20 cellular contexts compared by ENCODE assay signal in the genomic region with DNA sequence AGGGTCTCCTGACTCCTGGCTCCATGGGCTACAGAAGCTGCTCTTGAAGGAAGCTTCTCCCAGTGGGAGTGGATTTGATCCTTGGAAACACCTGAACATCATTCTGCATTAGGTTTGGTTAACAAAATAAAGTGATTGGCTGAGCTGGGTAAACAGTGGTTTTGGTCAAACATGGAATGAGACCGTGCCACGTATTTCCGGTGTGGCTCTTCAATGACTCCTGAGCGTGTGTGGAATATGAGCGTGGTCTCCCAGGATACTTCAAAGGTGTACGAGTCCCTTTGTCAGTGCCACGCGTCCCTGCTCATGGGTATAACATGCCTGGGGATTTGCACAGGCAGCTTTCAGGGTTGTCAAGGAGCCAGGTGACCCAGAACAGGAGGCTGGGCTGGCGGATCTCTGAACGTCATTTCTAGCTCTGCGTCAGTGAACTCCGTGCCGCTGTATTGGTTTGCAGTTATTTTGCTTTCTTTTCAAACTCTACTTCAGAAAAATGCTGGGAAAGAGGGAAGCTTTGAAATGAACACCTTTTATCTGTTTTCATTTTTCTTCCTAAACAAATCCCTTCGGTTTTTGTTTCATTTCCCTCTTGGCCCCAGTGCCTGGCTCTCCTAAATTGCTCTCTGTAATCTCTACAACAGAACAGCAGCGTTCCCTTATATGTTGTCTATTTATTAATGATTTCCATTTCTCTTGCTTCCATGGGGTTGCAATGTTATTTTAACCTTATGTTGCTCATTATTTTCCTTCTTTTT. TPM values are rescaled to one million over a fixed set of nuclear protein-coding genes. Genes with fewer than 3 reads are reported as not detected.
DNase-seq lines count a peak whose midpoint lies in the region; ATAC-seq, FAIRE-seq and TF ChIP-seq lines count a peak whose summit lies in the region.
"Had no signal": no experiment of that assay in that cellular context is flagged by ENCODE, and none has a peak within 500 bp of the region (broad histone marks: within the 10 kb centered on the region; RNA-seq: fewer than 3 reads in every experiment).

No MANE protein-coding gene starts in this region.

- DNase-seq in NCI-H2196 (lab: John Stamatoyannopoulos, UW; ENCODE audit: unreplicated experiment): peak; percentile 3
- no peak for DNase-seq in NCI-H2196 treated with DMSO at 0.1 percent for 48 hours (lab: John Stamatoyannopoulos, UW; ENCODE audit: unreplicated experiment)
- DNase-seq in RWPE2 (ENCODE audit: low spot score): no peak
- no peak for DNase-seq in kidney
- peak; percentile 18 to 33 for DNase-seq in tibial nerve (ENCODE audit: low spot score in 2 of 2)
- DNase-seq in left ventricle myocardium superior: no peak
- DNase-seq: activated CD4-positive, alpha-beta T cell treated with anti-CD3 and anti-CD28 coated beads for 1 hour; activated naive CD4-positive, alpha-beta T cell treated with Interleukin-2 at 50 U/mL for 16 hours; left lung; NCI-H1930; pancreas; spleen; T-helper 2 cell; uterus had no signal

- no peaks in the 10 kb centered on the region for H3K27me3 ChIP-seq in RWPE2 (ENCODE audit: insufficient read depth, poor library complexity, severe bottlenecking)
- no peaks in the 10 kb centered on the region for H3K27me3 ChIP-seq in tibial nerve
- H3K27me3 ChIP-seq: ascending aorta, left lung, pancreas, uterus had no signal

- no peak for FAIRE-seq in kidney (lab: Jason Lieb, UNC)
- FAIRE-seq: GM19239, pancreas had no signal

- H3K27ac ChIP-seq in RWPE2 (ENCODE audit: poor library complexity, severe bottlenecking) (no peak overlapping the region), kidney (ENCODE audit: low read depth in 2 of 2, low read length in 2 of 2) (no peak overlapping the region), tibial nerve (no peak overlapping the region)
- H3K27ac ChIP-seq: ascending aorta, KMS-11, left lung, pancreas, spleen, uterus had no signal

- H3K4me1 ChIP-seq in RWPE2 (ENCODE audit: insufficient read depth, poor library complexity, severe bottlenecking): no peaks in the 10 kb centered on the region
- no peaks in the 10 kb centered on the region for H3K4me1 ChIP-seq in kidney (ENCODE audit: control insufficient read depth in 1 of 2, insufficient read depth in 1 of 2, low read depth in 1 of 2, low read length in 2 of 2)
- H3K4me1 ChIP-seq in tibial nerve: no peaks in the 10 kb centered on the region
- H3K4me1 ChIP-seq: ascending aorta, left lung, pancreas, spleen, uterus had no signal

- H3K9ac ChIP-seq in kidney (ENCODE audit: low read length in 2 of 2): no peak overlapping the region
- H3K9ac ChIP-seq: KMS-11 had no signal

- ATAC-seq in RWPE2 (ENCODE audit: low read depth): peak; percentile 51; the same call in 2 of the 3 replicates
- no peak for ATAC-seq in GM18520 (IDR thresholded peaks at IDR 0.05; ENCODE audit: unreplicated experiment)
- ATAC-seq in left ventricle myocardium superior: no peak
- ATAC-seq in HG03342 (IDR thresholded peaks at IDR 0.05; ENCODE audit: unreplicated experiment): no peak
- ATAC-seq: left lung had no signal

- intact Hi-C loops in kidney (cut with DNase I): no loop called here
- intact Hi-C loops in left ventricle myocardium superior (cut with micrococcal nuclease): no loop called here

- TF ChIP-seq CTCF in RWPE2 (IDR thresholded peaks at IDR 0.05; ENCODE audit: poor library complexity, severe bottlenecking): no peak
- no peak for TF ChIP-seq CTCF in kidney (IDR thresholded peaks at IDR 0.05; ENCODE audit: borderline replicate concordance, extremely low read depth, insufficient read depth)
- no peak for TF ChIP-seq CTCF in tibial nerve (IDR thresholded peaks at IDR 0.05)

- H3K36me3 ChIP-seq in RWPE2 (ENCODE audit: low read depth) (no peaks in the 10 kb centered on the region), kidney (ENCODE audit: control insufficient read depth in 1 of 2, insufficient read depth in 2 of 2, low read length in 2 of 2) (no peaks in the 10 kb centered on the region), tibial nerve (no peaks in the 10 kb centered on the region)
- H3K36me3 ChIP-seq: ascending aorta, left lung, pancreas, spleen, uterus had no signal

- no peak for TF ChIP-seq POLR2A in tibial nerve (IDR thresholded peaks at IDR 0.05)

- H3K4me3 ChIP-seq in RWPE2 (ENCODE audit: severe bottlenecking) (no peak overlapping the region), kidney (ENCODE audit: low read length in 2 of 2) (peak overlapping the region; percentile 46 to 52), tibial nerve (peak overlapping the region in 2 of 4 donors; percentile 3 to 31)
- H3K4me3 ChIP-seq: ascending aorta, left lung, pancreas, spleen, uterus had no signal

- WGBS in tibial nerve, 2 donors: 71 to 76% methylated on average over 15 of the region's 15 CpGs

- TF ChIP-seq EP300 in tibial nerve (IDR thresholded peaks at IDR 0.05): no peak

- H3K9me3 ChIP-seq in RWPE2 (ENCODE audit: severe bottlenecking) (no peaks in the 10 kb centered on the region), kidney (ENCODE audit: control insufficient read depth in 1 of 2, low read length in 2 of 2) (no peaks in the 10 kb centered on the region), tibial nerve (no peaks in the 10 kb centered on the region)
- H3K9me3 ChIP-seq: ascending aorta, left lung, pancreas, spleen, uterus had no signal

RNA-seq across cellular contexts. Expression of a gene that starts 26.3 kb away (rescaled TPM):
- not detected for total RNA-seq in kidney
- polyA plus RNA-seq in kidney (ENCODE audit: insufficient read depth, low read depth, low replicate concordance): not detected
- not detected for total RNA-seq in tibial nerve
- total RNA-seq in left ventricle myocardium superior: not detected
- total RNA-seq: ascending aorta, myocyte, pancreas had no signal

Comparison
In these comparisons a context has a peak if more than half of its experiments do, and no peak if none do; other contexts are left out.
1. DNase-seq: peak in NCI-H2196 (single experiment) and tibial nerve (2 of 2); none in NCI-H2196 treated with DMSO at 0.1 percent for 48 hours (single experiment), RWPE2 (single experiment), kidney (single experiment) and left ventricle myocardium superior (single experiment).